Comparison of ENCODE assay signal across 28 cellular contexts in genomic region chr6:111706841-111707391, GRCh38.
DNase-seq lines count a peak whose midpoint lies in the region; ATAC-seq and TF ChIP-seq lines count a peak whose summit lies in the region.
"Had no signal": no experiment of that assay in that cellular context is flagged by ENCODE, and none has a peak within 500 bp of the region (broad histone marks: within the 10 kb centered on the region; RNA-seq: fewer than 3 reads in every experiment).

No MANE protein-coding gene starts in this region.

- WGBS in body of pancreas, 2 donors, result 86 to 90% methylated on average over 2 of the region's 2 CpGs

- H3K79me2 ChIP-seq in Karpas-422 (ENCODE audit: low read length) (peaks cover 12% of the 10 kb centered on the region; the same call in 1 of the 2 replicates), neural progenitor cell (ENCODE audit: low read depth) (no peaks in the 10 kb centered on the region)

- no peaks in the 10 kb centered on the region for H3K9me2 ChIP-seq in Karpas-422 (replicated peaks; ENCODE audit: insufficient read depth, low read length)

- H3K4me1 ChIP-seq in Karpas-422 (ENCODE audit: low read length) (peaks cover 50% of the 10 kb centered on the region), neural progenitor cell (peaks cover 55% of the 10 kb centered on the region), body of pancreas (peaks cover 10% of the 10 kb centered on the region)

- H3K36me3 ChIP-seq in Karpas-422 (ENCODE audit: insufficient read depth, low read length) (peaks cover 34% of the 10 kb centered on the region; the same call in 1 of the 2 replicates), neural progenitor cell (peaks cover 4% of the 10 kb centered on the region), body of pancreas (replicated peaks in 1 of 2; ENCODE audit: insufficient read depth in 1 of 2, low read depth in 2 of 2) (no peaks in the 10 kb centered on the region)

- H3K4me2 ChIP-seq in Karpas-422 (ENCODE audit: low read depth, low read length, poor library complexity, severe bottlenecking), result no peak overlapping the region
- H3K4me2 ChIP-seq in neural progenitor cell, result peak overlapping the region; percentile 32

- peak overlapping the region; percentile 70 for H3K27ac Mint-ChIP-seq in activated CD4-positive, alpha-beta T cell treated with anti-CD3 and anti-CD28 coated beads, Interleukin-2, amount 10 ng/mL, durations not matched to agents 24 days and 14 days
- H3K27ac Mint-ChIP-seq in endothelial cell (ENCODE audit: unreplicated experiment) (peak overlapping the region; percentile 31), neural progenitor cell (peak overlapping the region; percentile 21)
- H3K27ac Mint-ChIP-seq: B cell had no signal

- H3K27me3 ChIP-seq in Karpas-422 (ENCODE audit: low read length) (no peaks in the 10 kb centered on the region), neural progenitor cell (no peaks in the 10 kb centered on the region), body of pancreas (no peaks in the 10 kb centered on the region)
- H3K27me3 ChIP-seq: dorsolateral prefrontal cortex, upper lobe of left lung had no signal

- H3K36me3 Mint-ChIP-seq in activated CD4-positive, alpha-beta T cell treated with anti-CD3 and anti-CD28 coated beads, Interleukin-2, amount 10 ng/mL, durations not matched to agents 24 days and 14 days (ENCODE audit: low read depth), result peaks cover 65% of the 10 kb centered on the region
- H3K36me3 Mint-ChIP-seq in endothelial cell (ENCODE audit: low read depth, unreplicated experiment) (peaks cover 35% of the 10 kb centered on the region), neural progenitor cell (peaks cover 24% of the 10 kb centered on the region)

- peaks cover 34% of the 10 kb centered on the region for H3K4me1 Mint-ChIP-seq in activated CD4-positive, alpha-beta T cell treated with anti-CD3 and anti-CD28 coated beads, Interleukin-2, amount 10 ng/mL, durations not matched to agents 24 days and 14 days
- peaks cover 13% of the 10 kb centered on the region for H3K4me1 Mint-ChIP-seq in endothelial cell (ENCODE audit: unreplicated experiment)
- peaks cover 73% of the 10 kb centered on the region for H3K4me1 Mint-ChIP-seq in neural progenitor cell
- H3K4me1 Mint-ChIP-seq: B cell had no signal

- no peak for DNase-seq in activated CD4-positive, alpha-beta T cell treated with anti-CD3 and anti-CD28 coated beads, Interleukin-2, amount 10 ng/mL, durations not matched to agents 24 days and 14 days
- no peak for DNase-seq in activated CD4-positive, alpha-beta T cell treated with anti-CD3 and anti-CD28 coated beads for 4 hours
- DNase-seq in Karpas-422 (no peak), endothelial cell (ENCODE audit: low spot score) (no peak), neural progenitor cell (ENCODE audit: low spot score) (peak; percentile 71), body of pancreas (no peak)
- no peak for DNase-seq in stimulated activated CD4-positive, alpha-beta T cell treated with anti-CD3 and anti-CD28 coated beads, Interleukin-15, amount 100 ng/mL, for 24 hours
- DNase-seq in stimulated activated CD4-positive, alpha-beta T cell treated with anti-CD3 and anti-CD28 coated beads, Interleukin-2, amount 100 ng/mL, for 48 hours, result no peak
- DNase-seq: activated CD4-positive, CD25-positive, alpha-beta regulatory T cell treated with anti-CD3 and anti-CD28 coated beads, Interleukin-2, amount 50 U/mL, for 72 hours; activated gamma-delta T cell treated with Interleukin-2 at 50 U/mL for 16 hours; aorta; Calu3; central memory CD4-positive, alpha-beta T cell; dorsolateral prefrontal cortex; GOT3; islet precursor cell; NCI-H1092; NCI-H187 treated with DMSO at 0.1 percent for 48 hours; NCI-H226; NCI-H774; SHP77; small intestine; stimulated activated CD4-positive, alpha-beta T cell treated with anti-CD3 and anti-CD28 coated beads, Interleukin-4, amount 100 ng/mL, for 1 hour; stimulated activated naive CD4-positive, alpha-beta T cell treated with Interleukin-2 at 50 U/mL for 16 hours; upper lobe of left lung had no signal

- H4K20me1 ChIP-seq in Karpas-422 (ENCODE audit: insufficient read depth, low read depth, low read length) (no peaks in the 10 kb centered on the region), neural progenitor cell (ENCODE audit: low read depth) (peaks cover 12% of the 10 kb centered on the region)

- peaks cover 35% of the 10 kb centered on the region for H3F3A ChIP-seq in neural progenitor cell (ENCODE audit: low read depth)

- H3K9ac ChIP-seq in Karpas-422 (ENCODE audit: low read length) (no peak overlapping the region), neural progenitor cell (no peak overlapping the region)

- H3K4me3 ChIP-seq in Karpas-422 (ENCODE audit: low read length) (no peak overlapping the region), neural progenitor cell (no peak overlapping the region), body of pancreas (no peak overlapping the region)
- H3K4me3 ChIP-seq: dorsolateral prefrontal cortex, lung, upper lobe of left lung had no signal

- no peak for ATAC-seq in body of pancreas

- H3K27me3 Mint-ChIP-seq in activated CD4-positive, alpha-beta T cell treated with anti-CD3 and anti-CD28 coated beads, Interleukin-2, amount 10 ng/mL, durations not matched to agents 24 days and 14 days, result no peaks in the 10 kb centered on the region
- H3K27me3 Mint-ChIP-seq in endothelial cell (ENCODE audit: unreplicated experiment) (peaks cover 8% of the 10 kb centered on the region), neural progenitor cell (ENCODE audit: insufficient read depth, low read depth) (no peaks in the 10 kb centered on the region)
- H3K27me3 Mint-ChIP-seq: B cell had no signal

- H2AFZ ChIP-seq in Karpas-422 (ENCODE audit: low read length), result no peak overlapping the region
- no peak overlapping the region for H2AFZ ChIP-seq in neural progenitor cell (replicated peaks)

- H3K9me3 ChIP-seq in Karpas-422 (ENCODE audit: low read length) (no peaks in the 10 kb centered on the region), neural progenitor cell (ENCODE audit: low read depth) (no peaks in the 10 kb centered on the region), body of pancreas (no peaks in the 10 kb centered on the region)
- H3K9me3 ChIP-seq: upper lobe of left lung had no signal

- H3K27ac ChIP-seq in Karpas-422 (ENCODE audit: low read length) (peak overlapping the region; percentile 20; the same call in 1 of the 2 replicates), neural progenitor cell (peak overlapping the region; percentile 55), body of pancreas (no peak overlapping the region)
- H3K27ac ChIP-seq: epithelial cell of prostate had no signal

- TF ChIP-seq POLR2A in body of pancreas (IDR thresholded peaks at IDR 0.05), result no peak

- intact Hi-C loops in activated CD4-positive, alpha-beta T cell treated with anti-CD3 and anti-CD28 coated beads, Interleukin-2, amount 10 ng/mL, durations not matched to agents 24 days and 14 days (cut with micrococcal nuclease), result no loop called here
- intact Hi-C loops in body of pancreas (cut with DNase I), result loop anchor here (5.0 kb wide), 1 partner anchor 450 kb away; no protein-coding TSS in a partner anchor

- H3K9me3 Mint-ChIP-seq in activated CD4-positive, alpha-beta T cell treated with anti-CD3 and anti-CD28 coated beads, Interleukin-2, amount 10 ng/mL, durations not matched to agents 24 days and 14 days, result no peaks in the 10 kb centered on the region
- H3K9me3 Mint-ChIP-seq in endothelial cell (ENCODE audit: unreplicated experiment) (no peaks in the 10 kb centered on the region), neural progenitor cell (no peaks in the 10 kb centered on the region)

- H3K4me3 Mint-ChIP-seq in activated CD4-positive, alpha-beta T cell treated with anti-CD3 and anti-CD28 coated beads, Interleukin-2, amount 10 ng/mL, durations not matched to agents 24 days and 14 days, result no peak overlapping the region
- H3K4me3 Mint-ChIP-seq in endothelial cell (ENCODE audit: unreplicated experiment) (no peak overlapping the region), neural progenitor cell (no peak overlapping the region)
- H3K4me3 Mint-ChIP-seq: B cell had no signal

- TF ChIP-seq CTCF in endothelial cell (IDR thresholded peaks at IDR 0.05; ENCODE audit: unreplicated experiment) (no peak), neural progenitor cell (IDR thresholded peaks at IDR 0.05) (no peak), body of pancreas (IDR thresholded peaks at IDR 0.05) (no peak)

Comparison
In these comparisons a context has a peak if more than half of its experiments do, and no peak if none do; other contexts are left out.
1. H3K27ac ChIP-seq: peak in Karpas-422 (single experiment) and neural progenitor cell (single experiment); none in body of pancreas (0 of 4).
2. Peak in every context shown above with its lines, with median percentiles within 50 percentile points of each other: H3K27ac Mint-ChIP-seq.